ENCODE assay signal across 8 cellular contexts in the genomic region with DNA sequence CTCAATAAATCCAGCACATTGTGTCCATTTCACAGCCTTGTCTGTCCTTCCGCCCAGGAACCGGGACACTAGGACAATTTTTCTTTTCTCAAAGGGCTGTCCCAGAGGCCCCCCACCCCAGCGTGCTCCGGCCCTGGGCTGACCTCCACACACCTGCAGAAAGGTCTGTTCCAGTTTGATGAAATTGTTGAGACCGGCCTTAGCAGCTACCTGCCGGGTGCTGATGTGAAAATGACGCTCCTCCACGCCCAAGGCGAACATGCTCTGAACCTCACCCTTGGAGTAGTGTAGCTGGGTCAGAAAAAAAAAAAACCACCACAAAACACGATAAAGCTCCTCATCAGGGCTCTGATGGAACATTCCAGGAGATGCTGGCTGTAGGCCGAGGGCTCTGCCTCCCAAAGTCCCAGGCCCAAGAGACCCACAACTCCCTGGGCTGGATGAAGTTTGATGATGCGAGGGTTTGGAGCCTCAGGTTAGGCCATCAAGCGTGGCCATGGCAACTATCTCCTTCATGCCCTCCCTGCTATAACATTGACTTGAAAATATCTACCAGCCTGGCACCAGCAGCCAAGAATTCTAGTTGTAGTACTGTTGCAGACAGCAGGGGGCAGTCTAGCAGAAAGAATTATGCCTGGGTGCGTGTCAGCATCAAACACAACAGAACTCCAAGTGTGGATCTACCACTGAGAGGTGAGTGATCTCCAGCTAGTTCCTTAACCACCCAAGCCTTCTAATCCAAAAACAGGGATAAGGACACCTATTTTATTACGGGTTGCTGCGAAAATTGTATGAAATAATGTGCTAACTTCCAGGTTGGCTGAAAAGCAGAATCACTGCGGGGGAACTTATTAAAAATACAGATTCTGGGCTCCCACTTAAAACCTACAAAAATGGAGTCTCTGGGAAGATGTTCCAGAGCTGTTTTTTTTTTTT.
A peak's percentile ranks its signal among the peaks of the same experiment; 100 is the strongest.
DNase-seq lines count a peak whose midpoint lies in the region; ATAC-seq and FAIRE-seq lines count a peak whose summit lies in the region.

No MANE protein-coding gene starts in this region.

- H3K27me3 ChIP-seq in effector memory CD4-positive, alpha-beta T cell (replicated peaks; ENCODE audit: control insufficient read depth, insufficient read depth, low read length, poor library complexity, severe bottlenecking): no peaks in the 10 kb centered on the region

- peak; percentile 81 for DNase-seq in AG08395 (ENCODE audit: low spot score)
- peak; percentile 75 for DNase-seq in GM19239 (ENCODE audit: insufficient read length, low spot score)
- DNase-seq in NCI-H526 (lab: John Stamatoyannopoulos, UW): peak; percentile 62 to 80
- peak; percentile 69 to 76 for DNase-seq in activated CD4-positive, alpha-beta T cell treated with anti-CD3 and anti-CD28 coated beads, Interleukin-2, amount 50 U/mL, for 48 hours
- DNase-seq in effector memory CD4-positive, alpha-beta T cell: peak; percentile 22 to 48 (median 32)
- DNase-seq in midbrain (lab: John Stamatoyannopoulos, UW): peak; percentile 11
- DNase-seq in stimulated activated CD8-positive, alpha-beta memory T cell treated with anti-CD3 and anti-CD28 coated beads, Interleukin-7, amount 100 ng/mL, for 1 hour (ENCODE audit: low read depth in 2 of 2): peak; percentile 14 to 43

- no peaks in the 10 kb centered on the region for H3K4me1 ChIP-seq in effector memory CD4-positive, alpha-beta T cell (ENCODE audit: control insufficient read depth, insufficient read depth, low read length, poor library complexity, severe bottlenecking)

- FAIRE-seq in GM19239 (lab: Jason Lieb, UNC): peak; percentile 92

- no peaks in the 10 kb centered on the region for H3K9me3 ChIP-seq in effector memory CD4-positive, alpha-beta T cell (ENCODE audit: control insufficient read depth, low read length)

- no peak for ATAC-seq in GM18858 (IDR thresholded peaks at IDR 0.05; ENCODE audit: unreplicated experiment)

- H3K36me3 ChIP-seq in effector memory CD4-positive, alpha-beta T cell (ENCODE audit: control insufficient read depth, insufficient read depth, low read length): no peaks in the 10 kb centered on the region

- H3K27ac ChIP-seq in effector memory CD4-positive, alpha-beta T cell (ENCODE audit: insufficient read depth, low read length, poor library complexity, severe bottlenecking): no peak overlapping the region

- no peak overlapping the region for H3K4me3 ChIP-seq in effector memory CD4-positive, alpha-beta T cell (ENCODE audit: insufficient read depth, low read depth, low read length, poor library complexity, severe bottlenecking)

Comparison
In these comparisons a context has a peak if more than half of its experiments do, and no peak if none do; other contexts are left out.
1. DNase-seq: peak in every context shown above with its lines; median percentile 81 in AG08395; 75 in GM19239; 72 in activated CD4-positive, alpha-beta T cell treated with anti-CD3 and anti-CD28 coated beads, Interleukin-2, amount 50 U/mL, for 48 hours; 71 in NCI-H526; 32 in effector memory CD4-positive, alpha-beta T cell; 28 in stimulated activated CD8-positive, alpha-beta memory T cell treated with anti-CD3 and anti-CD28 coated beads, Interleukin-7, amount 100 ng/mL, for 1 hour; 11 in midbrain.